ENCODE assay signal across 9 cellular contexts in the genomic region with DNA sequence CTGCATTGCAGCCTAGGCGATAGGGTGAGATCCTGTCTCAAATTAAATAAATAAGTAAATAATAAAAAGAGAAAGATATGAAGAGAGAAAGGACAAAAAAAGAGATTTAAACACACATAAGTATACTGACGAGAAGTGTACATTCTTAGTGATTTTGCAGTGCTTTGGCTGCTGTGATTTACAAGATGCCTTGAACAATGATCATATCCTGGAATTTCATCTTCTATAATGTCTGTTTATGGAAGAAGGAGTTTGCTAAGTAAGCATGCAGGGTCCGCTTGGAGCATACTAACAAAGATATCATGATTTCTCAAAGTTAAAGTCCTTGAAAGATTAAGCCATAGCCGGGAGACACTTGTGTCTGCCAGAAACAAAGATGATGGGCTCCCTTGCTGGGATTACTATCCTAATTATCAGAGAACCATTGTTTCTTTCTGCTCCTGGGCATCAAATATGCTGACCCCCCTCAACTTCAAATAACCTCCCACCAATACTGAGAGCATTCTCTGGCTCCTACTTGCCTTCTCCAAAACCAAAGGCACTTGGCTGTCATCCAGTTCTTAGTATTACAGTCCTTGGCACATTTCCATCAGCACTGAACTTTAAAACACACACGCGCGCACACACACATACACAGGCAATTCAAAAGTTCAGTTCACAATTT. TPM values are rescaled to one million over a fixed set of nuclear protein-coding genes. Genes with fewer than 3 reads are reported as not detected.
DNase-seq lines count a peak whose midpoint lies in the region; ATAC-seq and TF ChIP-seq lines count a peak whose summit lies in the region.
"Had no signal": no experiment of that assay in that cellular context is flagged by ENCODE, and none has a peak within 500 bp of the region (broad histone marks: within the 10 kb centered on the region; RNA-seq: fewer than 3 reads in every experiment).

No MANE protein-coding gene starts in this region.

- DNase-seq in GM12865 (ENCODE audit: low read depth) (peak; percentile 25), NCI-H526 (lab: John Stamatoyannopoulos, UW) (peak; percentile 14 to 25), fibroblast of gingiva (ENCODE audit: low read depth) (peak; percentile 79), renal cortical epithelial cell (ENCODE audit: low read depth) (peak; percentile 92), SW 1271 (lab: John Stamatoyannopoulos, UW) (no peak), OCI-M2 (lab: John Stamatoyannopoulos, UW; ENCODE audit: unreplicated experiment) (no peak)
- no peak for DNase-seq in activated naive CD4-positive, alpha-beta T cell treated with anti-CD3 and anti-CD28 coated beads, Interleukin-2, amount 50 U/mL, for 16 hours
- DNase-seq in activated CD8-positive, alpha-beta memory T cell treated with anti-CD3 and anti-CD28 coated beads, Interleukin-2, amount 10 ng/mL, durations not matched to agents 7 days and 5 days = no peak

- ATAC-seq in activated CD8-positive, alpha-beta memory T cell treated with anti-CD3 and anti-CD28 coated beads, Interleukin-2, amount 10 ng/mL, durations not matched to agents 7 days and 5 days = no peak

- H3K4me1 Mint-ChIP-seq in activated CD8-positive, alpha-beta memory T cell treated with anti-CD3 and anti-CD28 coated beads, Interleukin-2, amount 10 ng/mL, durations not matched to agents 7 days and 5 days = no peaks in the 10 kb centered on the region

- no peaks in the 10 kb centered on the region for H3K9me3 Mint-ChIP-seq in activated CD8-positive, alpha-beta memory T cell treated with anti-CD3 and anti-CD28 coated beads, Interleukin-2, amount 10 ng/mL, durations not matched to agents 7 days and 5 days (ENCODE audit: low read depth)

- H3K36me3 Mint-ChIP-seq in activated CD8-positive, alpha-beta memory T cell treated with anti-CD3 and anti-CD28 coated beads, Interleukin-2, amount 10 ng/mL, durations not matched to agents 7 days and 5 days = no peaks in the 10 kb centered on the region
- H3K36me3 Mint-ChIP-seq: activated naive CD8-positive, alpha-beta T cell had no signal

- CTCF ChIA-PET in activated CD8-positive, alpha-beta memory T cell treated with anti-CD3 and anti-CD28 coated beads, Interleukin-2, amount 10 ng/mL, durations not matched to agents 7 days and 5 days (lab: Charles Lee) = no interaction called here

- peaks cover 26% of the 10 kb centered on the region for H3K27me3 Mint-ChIP-seq in activated CD8-positive, alpha-beta memory T cell treated with anti-CD3 and anti-CD28 coated beads, Interleukin-2, amount 10 ng/mL, durations not matched to agents 7 days and 5 days

- H3K4me3 Mint-ChIP-seq in activated CD8-positive, alpha-beta memory T cell treated with anti-CD3 and anti-CD28 coated beads, Interleukin-2, amount 10 ng/mL, durations not matched to agents 7 days and 5 days = no peak overlapping the region
- H3K4me3 Mint-ChIP-seq: activated naive CD8-positive, alpha-beta T cell had no signal

- H3K27ac Mint-ChIP-seq in activated CD8-positive, alpha-beta memory T cell treated with anti-CD3 and anti-CD28 coated beads, Interleukin-2, amount 10 ng/mL, durations not matched to agents 7 days and 5 days = no peak overlapping the region
- H3K27ac Mint-ChIP-seq: activated naive CD8-positive, alpha-beta T cell had no signal

- no peak overlapping the region for H3K4me3 ChIP-seq in GM12865 (ENCODE audit: low read depth, low read length)

- no peak for TF ChIP-seq CTCF in GM12865 (IDR thresholded peaks at IDR 0.05; ENCODE audit: insufficient read depth, low read depth, low read length, missing control alignments)

RNA-seq across cellular contexts. Expression of gene STAM2, which starts 47.5 kb away (rescaled TPM):
- 47.3 and 50.0 TPM in 2 replicates for total RNA-seq in renal cortical epithelial cell
- 10 to 100 TPM; 14.1 to 15.8 TPM for total RNA-seq in activated CD8-positive, alpha-beta memory T cell treated with anti-CD3 and anti-CD28 coated beads, Interleukin-2, amount 10 ng/mL, durations not matched to agents 7 days and 5 days

Comparison
In these comparisons a context has a peak if more than half of its experiments do, and no peak if none do; other contexts are left out.
1. DNase-seq: peak in GM12865 (single experiment), NCI-H526 (2 of 2), fibroblast of gingiva (single experiment) and renal cortical epithelial cell (single experiment); none in activated naive CD4-positive, alpha-beta T cell treated with anti-CD3 and anti-CD28 coated beads, Interleukin-2, amount 50 U/mL, for 16 hours (single experiment), SW 1271 (0 of 2), OCI-M2 (single experiment) and activated CD8-positive, alpha-beta memory T cell treated with anti-CD3 and anti-CD28 coated beads, Interleukin-2, amount 10 ng/mL, durations not matched to agents 7 days and 5 days (single experiment).